1 cellular context compared by ENCODE assay signal in genomic region chr17:64129765-64130558, GRCh38.
TF ChIP-seq lines count a peak whose summit lies in the region.

Gene ERN1 (minus strand): TSS chr17:64130144. CDS start chr17:64130029, 115 bp downstream.

TF ChIP-seq in K562, 482 proteins besides CTCF, POLR2A, EP300 and RAD21 (continued from another document):
- TF ChIP-seq MLLT1 (IDR thresholded peaks at IDR 0.05) (peak in 1 of 2 experiments; percentile 59; a peak in 1 of 4 replicates), THRAP3 (IDR thresholded peaks at IDR 0.05; ENCODE audit: borderline replicate concordance) (no peak), ZNF121 (CRISPR knock-in tag; conservative IDR thresholded peaks at IDR 0.05) (no peak), ZNF224 (CRISPR knock-in tag; IDR thresholded peaks at IDR 0.05) (no peak), RBM34 (IDR thresholded peaks at IDR 0.05; ENCODE audit: borderline replicate concordance, insufficient read depth, low read length) (no peak), NFXL1 (CRISPR knock-in tag; IDR thresholded peaks at IDR 0.05) (no peak), U2AF1 (optimal IDR thresholded peaks at IDR 0.05; ENCODE audit: low read depth, low read length) (peak; percentile 67), TAF9B (IDR thresholded peaks at IDR 0.05; ENCODE audit: partially characterized antibody) (peak; percentile 10), HCFC1 (IDR thresholded peaks at IDR 0.05; ENCODE audit: low read depth, low read length) (peak; percentile 48; the same call in 1 of the 2 replicates), ZFX (CRISPR knock-in tag; IDR thresholded peaks at IDR 0.05) (peak; percentile 91), KDM1A (IDR thresholded peaks at IDR 0.05) (no peak), LARP7 (IDR thresholded peaks at IDR 0.05) (no peak), PURB (CRISPR knock-in tag; IDR thresholded peaks at IDR 0.05; ENCODE audit: low read depth) (no peak), ZNF212 (CRISPR knock-in tag; IDR thresholded peaks at IDR 0.05) (peak; percentile 53; the same call in 1 of the 2 replicates), ZNF431 (CRISPR knock-in tag; IDR thresholded peaks at IDR 0.05) (no peak), ZNF592 (IDR thresholded peaks at IDR 0.05) (peak; percentile 75), ZBTB5 (IDR thresholded peaks at IDR 0.05) (no peak), MEF2D (tag; conservative IDR thresholded peaks at IDR 0.05; ENCODE audit: low read depth) (no peak), ZNF316 (IDR thresholded peaks at IDR 0.05) (no peak), FOXP4 (CRISPR knock-in tag; IDR thresholded peaks at IDR 0.05; ENCODE audit: borderline replicate concordance) (no peak; the same call in 1 of the 2 replicates), NR1H2 (CRISPR knock-in tag; IDR thresholded peaks at IDR 0.05) (0 out of 2 replicates have a peak, but pooled peaks have one; percentile 23), FOXJ3 (CRISPR knock-in tag; IDR thresholded peaks at IDR 0.05) (no peak), DACH1 (IDR thresholded peaks at IDR 0.05; ENCODE audit: partially characterized antibody) (no peak), ZNF41 (CRISPR knock-in tag; conservative IDR thresholded peaks at IDR 0.05) (0 out of 2 replicates have a peak, but pooled peaks have one; percentile 7), BHLHE40 (IDR thresholded peaks at IDR 0.05; ENCODE audit: low read length) (no peak), ZNF263 (CRISPR knock-in tag; IDR thresholded peaks at IDR 0.05; ENCODE audit: borderline replicate concordance) (peak; percentile 58; the same call in 1 of the 2 replicates), TARDBP (IDR thresholded peaks at IDR 0.05) (no peak), ZBTB9 (CRISPR knock-in tag; IDR thresholded peaks at IDR 0.05) (peak; percentile 58; the same call in 1 of the 2 replicates), MXD1 (CRISPR knock-in tag; IDR thresholded peaks at IDR 0.05; ENCODE audit: borderline replicate concordance, poor library complexity, severe bottlenecking) (no peak), ETV1 (tag; conservative IDR thresholded peaks at IDR 0.05; ENCODE audit: low read depth) (peak; percentile 71), PCBP2 (IDR thresholded peaks at IDR 0.05; ENCODE audit: low read depth, low read length, poor library complexity, severe bottlenecking) (no peak), SAFB (IDR thresholded peaks at IDR 0.05; ENCODE audit: borderline replicate concordance, low read depth, low read length) (no peak), ARID4B (CRISPR knock-in tag; IDR thresholded peaks at IDR 0.05) (peak; percentile 92), HNRNPK (IDR thresholded peaks at IDR 0.05; ENCODE audit: low read depth, low read length, poor library complexity, severe bottlenecking) (no peak), MEIS2 (IDR thresholded peaks at IDR 0.05; ENCODE audit: partially characterized antibody) (peak; percentile 27), CREB1 (IDR thresholded peaks at IDR 0.05) (peak; percentile 78), CREB1 (CRISPR knock-in tag; IDR thresholded peaks at IDR 0.05) (peak; percentile 58; the same call in 1 of the 2 replicates), ZNF277 (CRISPR knock-in tag; IDR thresholded peaks at IDR 0.05; ENCODE audit: borderline replicate concordance) (no peak), RBM14 (IDR thresholded peaks at IDR 0.05; ENCODE audit: borderline replicate concordance, insufficient read depth, low read depth, low read length) (no peak), ZNF785 (CRISPR knock-in tag; IDR thresholded peaks at IDR 0.05) (no peak), ELK3 (CRISPR knock-in tag; IDR thresholded peaks at IDR 0.05) (no peak), NFE2 (IDR thresholded peaks at IDR 0.05; ENCODE audit: low read depth) (no peak), TGIF2 (CRISPR knock-in tag; IDR thresholded peaks at IDR 0.05) (peak; percentile 2; the same call in 1 of the 2 replicates), TRIM28 (IDR thresholded peaks at IDR 0.05) (no peak)
